16 cellular contexts compared by ENCODE assay signal in the genomic region with DNA sequence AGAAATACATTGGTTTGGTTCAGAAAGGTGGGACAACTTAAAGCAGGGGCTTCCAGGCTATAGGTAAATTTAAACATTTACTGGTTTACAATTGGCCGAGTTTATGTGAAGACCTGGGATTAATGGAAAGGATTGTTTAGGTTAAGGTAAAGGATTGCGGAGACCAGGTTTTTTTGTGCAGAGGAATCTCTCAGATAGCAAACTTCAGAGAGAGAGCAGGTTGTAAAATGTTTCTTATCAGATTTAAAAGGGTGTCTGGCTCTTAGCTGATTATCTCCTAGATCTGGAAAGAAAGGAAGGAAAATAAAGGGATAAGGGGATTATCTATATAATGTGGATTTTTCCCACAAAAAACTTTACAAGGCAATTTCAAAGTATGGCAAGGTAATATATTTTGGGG.
DNase-seq lines count a peak whose midpoint lies in the region; ATAC-seq and TF ChIP-seq lines count a peak whose summit lies in the region.
"Had no signal": no experiment of that assay in that cellular context is flagged by ENCODE, and none has a peak within 500 bp of the region (broad histone marks: within the 10 kb centered on the region; RNA-seq: fewer than 3 reads in every experiment).

No MANE protein-coding gene starts in this region.

- H3K27me3 ChIP-seq in mesendoderm (ENCODE audit: insufficient read depth, low read length, poor library complexity): no peaks in the 10 kb centered on the region
- no peaks in the 10 kb centered on the region for H3K27me3 ChIP-seq in trophoblast cell (ENCODE audit: insufficient read depth, low read length)

- no peaks in the 10 kb centered on the region for H3K9me3 ChIP-seq in trophoblast cell (ENCODE audit: insufficient read depth, low read depth, low read length)
- H3K9me3 ChIP-seq: HAP-1 had no signal

- H3K4me1 ChIP-seq in mesendoderm (ENCODE audit: control insufficient read depth, low read depth, low read length) (peaks cover 5% of the 10 kb centered on the region), trophoblast cell (ENCODE audit: control insufficient read depth in 1 of 2, insufficient read depth in 2 of 2, low read length in 2 of 2) (peaks cover 2 to 3% of the 10 kb centered on the region in 2 experiments)

- no peak overlapping the region for H4K5ac ChIP-seq in mesendoderm (ENCODE audit: low read length)

- DNase-seq in ELF-1 (ENCODE audit: low read depth, low spot score): peak; percentile 45
- peak; percentile 25 for DNase-seq in NCI-H82 (lab: John Stamatoyannopoulos, UW)
- peak; percentile 75 for DNase-seq in mesendoderm
- no peak for DNase-seq in trophoblast cell
- no peak for DNase-seq in glutamatergic neuron
- DNase-seq: C1 segment of cervical spinal cord; CD4-positive, alpha-beta T cell; DMS153; DMS79 treated with DMSO at 0.1 percent for 48 hours; EL; GDM1 had no signal

- H3K4me2 ChIP-seq in mesendoderm (ENCODE audit: low read length): no peak overlapping the region
- H3K4me2 ChIP-seq in trophoblast cell (ENCODE audit: low read length): no peak overlapping the region

- H3K27me3 Mint-ChIP-seq in glutamatergic neuron (ENCODE audit: unreplicated experiment): no peaks in the 10 kb centered on the region
- H3K27me3 Mint-ChIP-seq: B cell; CD4-positive, alpha-beta T cell had no signal

- no peak overlapping the region for H4K12ac ChIP-seq in trophoblast cell (ENCODE audit: low read depth, low read length)

- H3K79me2 ChIP-seq in mesendoderm (ENCODE audit: control insufficient read depth, insufficient read depth, low read length) (no peaks in the 10 kb centered on the region), trophoblast cell (ENCODE audit: control insufficient read depth, insufficient read depth, low read length, poor library complexity) (no peaks in the 10 kb centered on the region)

- no peak for TF ChIP-seq CTCF in glutamatergic neuron (IDR thresholded peaks at IDR 0.05; ENCODE audit: partially characterized antibody, unreplicated experiment)

- no peak overlapping the region for H3K14ac ChIP-seq in trophoblast cell (ENCODE audit: low read length)

- no peak overlapping the region for H2BK12ac ChIP-seq in trophoblast cell (ENCODE audit: low read length)

- no peak overlapping the region for H3K23ac ChIP-seq in mesendoderm (ENCODE audit: low read length)
- H3K23ac ChIP-seq in trophoblast cell (ENCODE audit: low read length): no peak overlapping the region

- H2AK5ac ChIP-seq in mesendoderm (ENCODE audit: low read length): peak overlapping the region; percentile 5
- H2AK5ac ChIP-seq in trophoblast cell (ENCODE audit: low read length): no peak overlapping the region

- H2BK15ac ChIP-seq in mesendoderm (replicated peaks; ENCODE audit: low read depth): no peak overlapping the region

- no peak overlapping the region for H3K4me3 ChIP-seq in mesendoderm (ENCODE audit: low read length)
- no peak overlapping the region for H3K4me3 ChIP-seq in trophoblast cell (ENCODE audit: low read depth, low read length)
- H3K4me3 ChIP-seq: HAP-1 had no signal

- no CpG with 5 or more reads among the region's 2 CpGs for WGBS in mesendoderm (ENCODE audit: extremely low coverage, insufficient coverage, low lambda C conversion rate)
- no CpG with 5 or more reads among the region's 2 CpGs for WGBS in trophoblast cell (ENCODE audit: extremely low coverage, insufficient coverage, insufficient read length)

- H3K27ac Mint-ChIP-seq in glutamatergic neuron (ENCODE audit: unreplicated experiment): no peak overlapping the region
- H3K27ac Mint-ChIP-seq: B cell; CD4-positive, alpha-beta T cell had no signal

- H3K36me3 Mint-ChIP-seq in glutamatergic neuron (ENCODE audit: unreplicated experiment): no peaks in the 10 kb centered on the region

- H3K36me3 ChIP-seq in mesendoderm (ENCODE audit: control insufficient read depth, insufficient read depth, low read length) (no peaks in the 10 kb centered on the region), trophoblast cell (ENCODE audit: control insufficient read depth in 1 of 2, insufficient read depth in 2 of 2, low read length in 2 of 2) (peaks cover 0 to 2% of the 10 kb centered on the region in 2 experiments)
- H3K36me3 ChIP-seq: HAP-1 had no signal

- H4K91ac ChIP-seq in trophoblast cell (ENCODE audit: low read depth, low read length): no peak overlapping the region

- no peak overlapping the region for H3K4me3 Mint-ChIP-seq in glutamatergic neuron (ENCODE audit: unreplicated experiment)
- H3K4me3 Mint-ChIP-seq: B cell; CD4-positive, alpha-beta T cell had no signal

- no peak overlapping the region for H3K56ac ChIP-seq in mesendoderm (ENCODE audit: low read length)

- H3K9ac ChIP-seq in mesendoderm (ENCODE audit: low read length) (no peak overlapping the region), trophoblast cell (ENCODE audit: low read length) (no peak overlapping the region)

- H3K79me1 ChIP-seq in mesendoderm (ENCODE audit: low read length): peaks cover 3% of the 10 kb centered on the region
- peaks cover 6% of the 10 kb centered on the region for H3K79me1 ChIP-seq in trophoblast cell (ENCODE audit: low read length)

- H3K4me1 Mint-ChIP-seq in glutamatergic neuron (ENCODE audit: low read depth, unreplicated experiment): no peaks in the 10 kb centered on the region

- H3K4ac ChIP-seq in mesendoderm (ENCODE audit: low read depth, low read length) (peak overlapping the region; percentile 86), trophoblast cell (ENCODE audit: low read depth, low read length) (no peak overlapping the region)

- H3K18ac ChIP-seq in mesendoderm (ENCODE audit: low read length) (peak overlapping the region; percentile 68), trophoblast cell (ENCODE audit: low read length) (no peak overlapping the region)

- H3K27ac ChIP-seq in mesendoderm (ENCODE audit: low read depth, low read length): peak overlapping the region; percentile 44
- peak overlapping the region; percentile 71 for H3K27ac ChIP-seq in trophoblast cell (ENCODE audit: low read depth, low read length)
- H3K27ac ChIP-seq: HL-60 had no signal

- ATAC-seq in HG03571 (IDR thresholded peaks at IDR 0.05; ENCODE audit: unreplicated experiment) (no peak), HG02973 (IDR thresholded peaks at IDR 0.05; ENCODE audit: unreplicated experiment) (no peak)

- H2AFZ ChIP-seq in trophoblast cell (ENCODE audit: insufficient read depth, low read length, poor library complexity): no peak overlapping the region

- H3K9me3 Mint-ChIP-seq in glutamatergic neuron (ENCODE audit: unreplicated experiment): no peaks in the 10 kb centered on the region
- H3K9me3 Mint-ChIP-seq: CD4-positive, alpha-beta T cell had no signal

- peak overlapping the region; percentile 49 for H2BK5ac ChIP-seq in mesendoderm (ENCODE audit: low read length)
- peak overlapping the region; percentile 76 for H2BK5ac ChIP-seq in trophoblast cell (ENCODE audit: low read depth, low read length, poor library complexity)

- H4K8ac ChIP-seq in mesendoderm (ENCODE audit: low read depth, low read length) (no peak overlapping the region), trophoblast cell (ENCODE audit: low read depth, low read length) (no peak overlapping the region)

- H2BK120ac ChIP-seq in mesendoderm (ENCODE audit: low read depth, low read length): no peak overlapping the region
- no peak overlapping the region for H2BK120ac ChIP-seq in trophoblast cell (ENCODE audit: insufficient read depth, low read length, poor library complexity)

Comparison
In these comparisons a context has a peak if more than half of its experiments do, and no peak if none do; other contexts are left out.
1. DNase-seq: peak in ELF-1 (single experiment), NCI-H82 (single experiment) and mesendoderm (single experiment); none in trophoblast cell (0 of 2) and glutamatergic neuron (single experiment).